ENCODE assay signal across 1 cellular context in genomic region chr7:113118074-113118959, GRCh38.
TF ChIP-seq lines count a peak whose summit lies in the region.

A gene with protein sequence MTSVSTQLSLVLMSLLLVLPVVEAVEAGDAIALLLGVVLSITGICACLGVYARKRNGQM (minus strand): TSS chr7:113118554. CDS start chr7:113117578, 976 bp downstream.

TF ChIP-seq in K562, 482 proteins besides CTCF, POLR2A, EP300 and RAD21 (continued from another document):
- TF ChIP-seq FOXO4 (CRISPR knock-in tag; IDR thresholded peaks at IDR 0.05) (0 out of 2 replicates have a peak, but pooled peaks have one; percentile 39), THRA (IDR thresholded peaks at IDR 0.05) (no peak), EZH2 (IDR thresholded peaks at IDR 0.05; ENCODE audit: borderline replicate concordance, low read depth, low read length) (no peak), NFATC3 (IDR thresholded peaks at IDR 0.05) (0 out of 2 replicates have a peak, but pooled peaks have one; percentile 16), HDAC3 (IDR thresholded peaks at IDR 0.05; ENCODE audit: borderline replicate concordance, partially characterized antibody) (peak; percentile 56), C11orf30 (IDR thresholded peaks at IDR 0.05; ENCODE audit: low read depth) (peak; percentile 44), SMAD1 (IDR thresholded peaks at IDR 0.05; ENCODE audit: low read depth, low read length, partially characterized antibody) (peak; percentile 82), KDM1A (IDR thresholded peaks at IDR 0.05) (peak in 1 of 2 experiments; percentile 29; a peak in 1 of 4 replicates), FOXM1 (IDR thresholded peaks at IDR 0.05; ENCODE audit: low read depth) (peak; percentile 61; the same call in 1 of the 2 replicates), FOXM1 (CRISPR knock-in tag; IDR thresholded peaks at IDR 0.05; ENCODE audit: low read depth) (no peak), KLF1 (tag; IDR thresholded peaks at IDR 0.05) (peak; percentile 86), ZBTB40 (IDR thresholded peaks at IDR 0.05) (peak; percentile 70; the same call in 1 of the 2 replicates), ZBTB40 (CRISPR knock-in tag; IDR thresholded peaks at IDR 0.05) (no peak), ATF6 (CRISPR knock-in tag; IDR thresholded peaks at IDR 0.05) (0 out of 2 replicates have a peak, but pooled peaks have one; percentile 55), RB1 (IDR thresholded peaks at IDR 0.05; ENCODE audit: low read depth) (peak; percentile 78), MYBL2 (IDR thresholded peaks at IDR 0.05; ENCODE audit: low read depth) (peak; percentile 73), MYBL2 (CRISPR knock-in tag; IDR thresholded peaks at IDR 0.05; ENCODE audit: borderline replicate concordance) (no peak), MNT (conservative IDR thresholded peaks at IDR 0.05) (peak; percentile 72 to 89), CEBPG (CRISPR knock-in tag; IDR thresholded peaks at IDR 0.05) (no peak), CEBPG (tag; conservative IDR thresholded peaks at IDR 0.05 in 1 of 2, IDR thresholded peaks at IDR 0.05 in 1 of 2) (no peak), TAF1 (IDR thresholded peaks at IDR 0.05; ENCODE audit: control insufficient read depth, extremely low read depth, insufficient read depth, low read length, severe bottlenecking) (peak; percentile 99), MCM7 (IDR thresholded peaks at IDR 0.05) (no peak), SOX6 (IDR thresholded peaks at IDR 0.05) (peak; percentile 32; the same call in 1 of the 2 replicates), NR2C2 (CRISPR knock-in tag; IDR thresholded peaks at IDR 0.05) (peak; percentile 55; the same call in 1 of the 2 replicates), NR2C2 (tag; IDR thresholded peaks at IDR 0.05) (peak; percentile 94), KDM5B (IDR thresholded peaks at IDR 0.05; ENCODE audit: insufficient replicate concordance, low read depth, low read length) (peak; percentile 94), TRIM28 (IDR thresholded peaks at IDR 0.05) (peak; percentile 74), E4F1 (CRISPR knock-in tag; IDR thresholded peaks at IDR 0.05; ENCODE audit: borderline replicate concordance) (peak; percentile 67; the same call in 1 of the 2 replicates), JUN (IDR thresholded peaks at IDR 0.05; ENCODE audit: borderline replicate concordance, low read depth, low read length) (peak; percentile 64; the same call in 1 of the 2 replicates), JUN (CRISPR knock-in tag; IDR thresholded peaks at IDR 0.05; ENCODE audit: borderline replicate concordance) (no peak), PRDM10 (IDR thresholded peaks at IDR 0.05; ENCODE audit: partially characterized antibody) (peak; percentile 14)
